ENCODE assay signal across 8 cellular contexts in the genomic region with DNA sequence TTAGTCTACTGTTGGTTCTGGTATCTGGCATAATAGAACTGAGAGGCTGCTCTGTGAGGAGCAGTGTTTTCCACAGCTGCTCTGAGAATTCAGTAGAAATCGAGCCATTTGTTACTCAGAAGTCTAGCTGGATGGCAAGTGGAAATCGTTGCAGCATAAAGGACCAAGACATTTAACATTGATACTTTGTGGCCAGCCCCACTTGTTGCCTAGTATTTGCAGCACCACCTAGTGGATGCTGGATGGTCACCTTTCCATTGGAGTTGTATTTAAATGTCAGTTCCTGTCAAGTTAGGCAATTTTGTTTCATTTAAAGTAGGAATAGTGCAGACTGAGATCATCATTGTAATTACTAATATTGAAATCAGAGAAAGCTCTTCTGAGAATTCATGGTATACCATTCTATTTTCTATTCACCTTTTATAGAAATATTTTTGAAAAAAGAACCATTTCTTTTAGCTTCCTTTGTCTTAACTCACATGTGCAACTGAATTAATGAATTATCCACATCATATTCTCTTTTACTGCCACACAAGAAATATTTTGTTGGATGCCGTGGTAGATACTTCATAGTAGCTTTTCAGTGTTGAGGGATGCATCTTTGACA.
DNase-seq lines count a peak whose midpoint lies in the region; ATAC-seq and TF ChIP-seq lines count a peak whose summit lies in the region.

No MANE protein-coding gene starts in this region.

- H3K36me3 ChIP-seq in Loucy (ENCODE audit: insufficient read depth, low read length), result peaks cover 15% of the 10 kb centered on the region; the same call in 1 of the 2 replicates

- peaks cover 22 to 51% of the 10 kb centered on the region in 2 donors for H3K4me1 Mint-ChIP-seq in immature natural killer cell

- H3K27ac Mint-ChIP-seq in immature natural killer cell, result peak overlapping the region in 1 of 6 donors; percentile 34

- no peak overlapping the region for H2AFZ ChIP-seq in Loucy (ENCODE audit: low read length)

- H3K4me3 Mint-ChIP-seq in immature natural killer cell, result no peak overlapping the region

- no peaks in the 10 kb centered on the region for H3F3A ChIP-seq in Loucy (ENCODE audit: low read depth)

- H3K36me3 Mint-ChIP-seq in immature natural killer cell, result peaks cover 0 to 10% (median 6%) of the 10 kb centered on the region in 3 donors

- H3K27me3 ChIP-seq in Loucy (ENCODE audit: insufficient read depth, low read length, poor library complexity, severe bottlenecking), result no peaks in the 10 kb centered on the region

- no peak overlapping the region for H3K4me2 ChIP-seq in Loucy (ENCODE audit: low read depth, low read length, poor library complexity, severe bottlenecking)

- H3K27me3 Mint-ChIP-seq in immature natural killer cell (ENCODE audit: low read depth in 3 of 3), result peaks cover 0 to under 1% (median 0%) of the 10 kb centered on the region in 3 donors

- H3K9me2 ChIP-seq in Loucy (replicated peaks; ENCODE audit: low read depth, low read length), result no peaks in the 10 kb centered on the region

- peaks cover 87% of the 10 kb centered on the region for H3K79me2 ChIP-seq in Loucy (ENCODE audit: insufficient read depth, low read length)

- peak; percentile 87 for TF ChIP-seq CTCF in Loucy (conservative IDR thresholded peaks at IDR 0.05; ENCODE audit: low read length)

- DNase-seq in ELR (ENCODE audit: low read depth) (peak; percentile 74), T follicular helper cell (ENCODE audit: low read depth) (peak; percentile 26), astrocyte of the hippocampus (ENCODE audit: low read depth, low spot score) (peak; percentile 73), immature natural killer cell (peak; percentile 42 to 52 (median 43)), NCI-H510A (lab: John Stamatoyannopoulos, UW) (no peak)
- peak; percentile 11 to 37 for DNase-seq in stimulated activated CD4-positive, alpha-beta T cell treated with anti-CD3 and anti-CD28 coated beads, Interleukin-1b, Interleukin-23, amount 100 ng/mL, for 4 hours (ENCODE audit: low read depth in 2 of 2)

- H3K4me1 ChIP-seq in Loucy (ENCODE audit: insufficient read depth, low read length, poor library complexity, severe bottlenecking), result peaks cover 7% of the 10 kb centered on the region

- no peak overlapping the region for H3K9ac ChIP-seq in Loucy (ENCODE audit: low read depth, low read length, poor library complexity, severe bottlenecking)

- peak; percentile 77 for ATAC-seq in GM21723 (IDR thresholded peaks at IDR 0.05; ENCODE audit: unreplicated experiment)

- H3K9me3 ChIP-seq in Loucy (ENCODE audit: insufficient read depth, low read depth, low read length), result peaks cover 4% of the 10 kb centered on the region; the same call in 1 of the 2 replicates

- H4K20me1 ChIP-seq in Loucy (ENCODE audit: insufficient read depth, low read length, poor library complexity, severe bottlenecking), result peaks cover 33% of the 10 kb centered on the region

- no peaks in the 10 kb centered on the region for H3K9me3 Mint-ChIP-seq in immature natural killer cell

- no peak overlapping the region for H3K4me3 ChIP-seq in Loucy (ENCODE audit: low read length, poor library complexity, severe bottlenecking)
